ENCODE assay signal across 1 cellular context in genomic region chr20:3244613-3245012, GRCh38.
TF ChIP-seq lines count a peak whose summit lies in the region.

No MANE protein-coding gene starts in this region.

TF ChIP-seq in H1, 55 proteins besides CTCF, POLR2A, EP300 and RAD21:
- TF ChIP-seq ATF3 (IDR thresholded peaks at IDR 0.05; ENCODE audit: insufficient read depth, low read depth, low read length) (no peak), FOSL1 (IDR thresholded peaks at IDR 0.05; ENCODE audit: insufficient read depth, low read depth, low read length) (no peak), RXRA (IDR thresholded peaks at IDR 0.05; ENCODE audit: insufficient read depth, low read depth, low read length) (no peak), MAX (IDR thresholded peaks at IDR 0.05) (no peak), BCL11A (IDR thresholded peaks at IDR 0.05; ENCODE audit: low read depth in 2 of 2, low read length in 2 of 2) (no peak), USF2 (IDR thresholded peaks at IDR 0.05; ENCODE audit: low read length) (no peak), BACH1 (IDR thresholded peaks at IDR 0.05; ENCODE audit: low read length) (no peak), PHF8 (conservative IDR thresholded peaks at IDR 0.05; ENCODE audit: low read depth, low read length) (no peak), RFX5 (IDR thresholded peaks at IDR 0.05; ENCODE audit: borderline replicate concordance, low read depth, low read length) (no peak), TAF7 (optimal IDR thresholded peaks at IDR 0.05; ENCODE audit: borderline replicate concordance, low read depth, low read length) (no peak), POU5F1 (IDR thresholded peaks at IDR 0.05; ENCODE audit: low read depth, low read length) (no peak), EGR1 (IDR thresholded peaks at IDR 0.05; ENCODE audit: borderline replicate concordance, low read depth, low read length) (no peak), KDM4A (IDR thresholded peaks at IDR 0.05; ENCODE audit: low read depth, low read length, severe bottlenecking) (no peak), HDAC2 (IDR thresholded peaks at IDR 0.05; ENCODE audit: borderline replicate concordance in 1 of 2, low read depth in 2 of 2, low read length in 2 of 2) (no peak), CREB1 (IDR thresholded peaks at IDR 0.05) (no peak), GABPA (IDR thresholded peaks at IDR 0.05; ENCODE audit: borderline replicate concordance, insufficient read depth, low read length) (no peak), CEBPB (IDR thresholded peaks at IDR 0.05; ENCODE audit: low read depth, low read length) (no peak), SIX5 (IDR thresholded peaks at IDR 0.05; ENCODE audit: low read depth, low read length) (no peak), JUN (IDR thresholded peaks at IDR 0.05; ENCODE audit: low read depth, low read length) (no peak), SP1 (IDR thresholded peaks at IDR 0.05; ENCODE audit: low read depth, low read length) (no peak)
